In the genomic region with DNA sequence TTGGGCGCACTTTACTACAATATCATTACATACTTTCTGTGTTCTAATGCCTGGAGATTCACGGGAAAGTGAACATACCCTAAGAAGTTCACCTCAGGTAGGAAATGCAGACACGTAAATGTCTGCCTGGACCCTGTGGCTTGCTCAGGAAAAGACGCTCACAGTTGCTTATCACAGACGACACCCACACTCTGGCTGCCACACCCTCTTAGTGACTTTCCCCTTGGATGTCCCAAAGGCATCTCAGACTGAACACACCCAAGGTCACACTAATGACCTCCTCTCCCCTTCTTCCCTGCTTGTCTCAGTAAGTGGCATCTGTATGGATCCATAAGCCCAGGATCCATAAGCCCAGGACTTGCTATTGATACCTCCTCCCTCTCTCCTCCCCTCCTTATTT, we compare ENCODE assay signal across 30 cellular contexts. TPM values are rescaled to one million over a fixed set of nuclear protein-coding genes. Genes with fewer than 3 reads are reported as not detected.
DNase-seq lines count a peak whose midpoint lies in the region; ATAC-seq and TF ChIP-seq lines count a peak whose summit lies in the region.
"Had no signal": no experiment of that assay in that cellular context is flagged by ENCODE, and none has a peak within 500 bp of the region (broad histone marks: within the 10 kb centered on the region; RNA-seq: fewer than 3 reads in every experiment).

No MANE protein-coding gene starts in this region.

- no peaks in the 10 kb centered on the region for H3K27me3 ChIP-seq in CD4-positive, CD25-positive, alpha-beta regulatory T cell (ENCODE audit: control insufficient read depth, insufficient read depth, low read length)
- H3K27me3 ChIP-seq: ascending aorta, BE2C, heart right ventricle had no signal

- H3K36me3 ChIP-seq in CD4-positive, CD25-positive, alpha-beta regulatory T cell (ENCODE audit: control insufficient read depth, insufficient read depth, low read length), result peaks cover 7% of the 10 kb centered on the region
- H3K36me3 ChIP-seq: BE2C, neutrophil had no signal

- no peak overlapping the region for H3K4me3 Mint-ChIP-seq in activated CD4-positive, alpha-beta T cell treated with anti-CD3 and anti-CD28 coated beads, Interleukin-2, amount 10 ng/mL, durations not matched to agents 7 days and 5 days
- H3K4me3 Mint-ChIP-seq in CD4-positive, CD25-positive, alpha-beta regulatory T cell, result peak overlapping the region; percentile 68 to 90 (median 74)
- peak overlapping the region; percentile 79 for H3K4me3 Mint-ChIP-seq in T-helper 17 cell
- H3K4me3 Mint-ChIP-seq in effector memory CD8-positive, alpha-beta T cell, result peak overlapping the region; percentile 84 to 88
- H3K4me3 Mint-ChIP-seq: WTC11 had no signal

- H3K27ac Mint-ChIP-seq in activated CD4-positive, alpha-beta T cell treated with anti-CD3 and anti-CD28 coated beads, Interleukin-2, amount 10 ng/mL, durations not matched to agents 7 days and 5 days, result peak overlapping the region; percentile 96
- H3K27ac Mint-ChIP-seq in CD4-positive, CD25-positive, alpha-beta regulatory T cell, result peak overlapping the region; percentile 92 to 93 (median 93)
- peak overlapping the region; percentile 97 for H3K27ac Mint-ChIP-seq in T-helper 17 cell
- H3K27ac Mint-ChIP-seq in effector memory CD8-positive, alpha-beta T cell, result peak overlapping the region; percentile 28 to 95

- POLR2A ChIA-PET in activated CD4-positive, alpha-beta T cell treated with anti-CD3 and anti-CD28 coated beads, Interleukin-2, amount 10 ng/mL, durations not matched to agents 7 days and 5 days (lab: Charles Lee), result no interaction called here
- POLR2A ChIA-PET in GM10248 (lab: Yijun Ruan, JAX), result no interaction called here

- ATAC-seq in CD4-positive, CD25-positive, alpha-beta regulatory T cell (ENCODE audit: low read depth in 2 of 2), result no peak
- no peak for ATAC-seq in T-helper 17 cell
- no peak for ATAC-seq in effector memory CD8-positive, alpha-beta T cell (replicated peaks)
- ATAC-seq: GM12878, heart right ventricle had no signal

- no peaks in the 10 kb centered on the region for H3K9me3 ChIP-seq in CD4-positive, CD25-positive, alpha-beta regulatory T cell (ENCODE audit: control insufficient read depth in 2 of 2, low read length in 2 of 2)
- H3K9me3 ChIP-seq in T-helper 17 cell (ENCODE audit: control insufficient read depth, low read length, poor library complexity, severe bottlenecking), result no peaks in the 10 kb centered on the region
- H3K9me3 ChIP-seq: ascending aorta, BE2C, heart right ventricle, neutrophil had no signal

- no peak for DNase-seq in activated CD4-positive, alpha-beta T cell treated with anti-CD3 and anti-CD28 coated beads, Interleukin-2, amount 10 ng/mL, durations not matched to agents 7 days and 5 days
- DNase-seq in activated CD4-positive, alpha-beta T cell treated with anti-CD3 and anti-CD28 coated beads for 1 hour, result no peak
- no peak for DNase-seq in CD4-positive, CD25-positive, alpha-beta regulatory T cell
- no peak for DNase-seq in T-helper 17 cell
- DNase-seq in effector memory CD8-positive, alpha-beta T cell, result no peak
- no peak for DNase-seq in GM10248 (ENCODE audit: extremely low spot score)
- no peak for DNase-seq in GM03348 (ENCODE audit: low spot score)
- DNase-seq in DMS53 (lab: John Stamatoyannopoulos, UW), result no peak
- DNase-seq: BE2C, DND-41, heart right ventricle, KG1, mammary epithelial cell, MM.1S, NCI-H1417, NCI-H2081, NCI-H345, NCI-H774 had no signal

- H3K4me1 Mint-ChIP-seq in activated CD4-positive, alpha-beta T cell treated with anti-CD3 and anti-CD28 coated beads, Interleukin-2, amount 10 ng/mL, durations not matched to agents 7 days and 5 days, result peaks cover 79% of the 10 kb centered on the region
- H3K4me1 Mint-ChIP-seq in CD4-positive, CD25-positive, alpha-beta regulatory T cell, result peaks cover 34 to 95% (median 72%) of the 10 kb centered on the region in 4 donors
- H3K4me1 Mint-ChIP-seq in T-helper 17 cell, result peaks cover 65% of the 10 kb centered on the region
- H3K4me1 Mint-ChIP-seq in effector memory CD8-positive, alpha-beta T cell (ENCODE audit: low read depth in 2 of 2), result peaks cover 71 to 72% of the 10 kb centered on the region in 2 donors

- H3K27me3 Mint-ChIP-seq in activated CD4-positive, alpha-beta T cell treated with anti-CD3 and anti-CD28 coated beads, Interleukin-2, amount 10 ng/mL, durations not matched to agents 7 days and 5 days, result no peaks in the 10 kb centered on the region
- H3K27me3 Mint-ChIP-seq in CD4-positive, CD25-positive, alpha-beta regulatory T cell, result no peaks in the 10 kb centered on the region
- no peaks in the 10 kb centered on the region for H3K27me3 Mint-ChIP-seq in T-helper 17 cell
- no peaks in the 10 kb centered on the region for H3K27me3 Mint-ChIP-seq in effector memory CD8-positive, alpha-beta T cell

- peaks cover 79% of the 10 kb centered on the region for H3K4me1 ChIP-seq in CD4-positive, CD25-positive, alpha-beta regulatory T cell (ENCODE audit: control insufficient read depth, insufficient read depth, low read length, poor library complexity, severe bottlenecking)
- H3K4me1 ChIP-seq: ascending aorta, BE2C had no signal

- H3K9me3 Mint-ChIP-seq in activated CD4-positive, alpha-beta T cell treated with anti-CD3 and anti-CD28 coated beads, Interleukin-2, amount 10 ng/mL, durations not matched to agents 7 days and 5 days, result no peaks in the 10 kb centered on the region
- peaks cover 0 to 1% (median 0%) of the 10 kb centered on the region in 7 donors for H3K9me3 Mint-ChIP-seq in CD4-positive, CD25-positive, alpha-beta regulatory T cell
- H3K9me3 Mint-ChIP-seq in effector memory CD8-positive, alpha-beta T cell, result peaks cover 0 to 2% of the 10 kb centered on the region in 2 donors
- H3K9me3 Mint-ChIP-seq: WTC11 had no signal

- TF ChIP-seq CTCF in GM10248 (IDR thresholded peaks at IDR 0.05; ENCODE audit: control extremely low read depth, extremely low read depth, low read depth, missing control alignments), result no peak

- peak overlapping the region; percentile 82 for H3K4me3 ChIP-seq in CD4-positive, CD25-positive, alpha-beta regulatory T cell (ENCODE audit: low read depth, low read length)
- H3K4me3 ChIP-seq: ascending aorta, GM12878, heart right ventricle, skin epidermis had no signal

- CTCF ChIA-PET in activated CD4-positive, alpha-beta T cell treated with anti-CD3 and anti-CD28 coated beads, Interleukin-2, amount 10 ng/mL, durations not matched to agents 7 days and 5 days (lab: Charles Lee), result interaction anchor here (0.5 to 1.2 kb wide), 8 partner anchors 8 to 263 kb away, joined by 3 to 5 read pairs (median 4); partner anchors contain the start of gene HS3ST3B1
- CTCF ChIA-PET in GM10248 (lab: Yijun Ruan, JAX), result interaction anchor here (1.2 kb wide), 1 partner anchor 8 kb away, joined by 8 read pairs; no protein-coding TSS in a partner anchor

- peak overlapping the region; percentile 91 for H3K27ac ChIP-seq in CD4-positive, CD25-positive, alpha-beta regulatory T cell (ENCODE audit: insufficient read depth, low read length, poor library complexity, severe bottlenecking)
- H3K27ac ChIP-seq: ascending aorta, neutrophil, RWPE1 had no signal

- peaks cover 55% of the 10 kb centered on the region for H3K36me3 Mint-ChIP-seq in activated CD4-positive, alpha-beta T cell treated with anti-CD3 and anti-CD28 coated beads, Interleukin-2, amount 10 ng/mL, durations not matched to agents 7 days and 5 days (ENCODE audit: low read depth)
- peaks cover 20% of the 10 kb centered on the region for H3K36me3 Mint-ChIP-seq in CD4-positive, CD25-positive, alpha-beta regulatory T cell
- H3K36me3 Mint-ChIP-seq in T-helper 17 cell (ENCODE audit: low read depth), result peaks cover 6% of the 10 kb centered on the region
- H3K36me3 Mint-ChIP-seq in effector memory CD8-positive, alpha-beta T cell (ENCODE audit: insufficient read depth), result peaks cover 5% of the 10 kb centered on the region

RNA-seq across cellular contexts. Expression of gene CDRT15, which starts 32.6 kb away (rescaled TPM):
- total RNA-seq in activated CD4-positive, alpha-beta T cell treated with anti-CD3 and anti-CD28 coated beads, Interleukin-2, amount 10 ng/mL, durations not matched to agents 7 days and 5 days, result not detected
- not detected for total RNA-seq in CD4-positive, CD25-positive, alpha-beta regulatory T cell
- polyA plus RNA-seq in CD4-positive, CD25-positive, alpha-beta regulatory T cell, result under 1 TPM in 1 of 4 donors, not detected in 3; 0.49 TPM
- not detected for total RNA-seq in T-helper 17 cell
- total RNA-seq: activated CD8-positive, alpha-beta memory T cell treated with anti-CD3 and anti-CD28 coated beads for 36 hours; ascending aorta; cardiac septum; dermis microvascular lymphatic vessel endothelial cell; GM12878; H1; heart right ventricle; mammary epithelial cell; pulmonary artery endothelial cell; urinary bladder; WTC11 had no signal
- polyA plus RNA-seq: H1, heart right ventricle, mammary epithelial cell, urinary bladder had no signal
